1 cellular context compared by ENCODE assay signal in genomic region chr15:78979456-78980320, GRCh38.
TF ChIP-seq lines count a peak whose summit lies in the region.

No MANE protein-coding gene starts in this region.

TF ChIP-seq in K562, 482 proteins besides CTCF, POLR2A, EP300 and RAD21 (continued from another document and continues in another):
- peak; percentile 41; the same call in 1 of the 2 replicates for TF ChIP-seq DEAF1 (CRISPR knock-in tag; IDR thresholded peaks at IDR 0.05)
- no peak for TF ChIP-seq KLF13 (tag; IDR thresholded peaks at IDR 0.05; ENCODE audit: borderline replicate concordance, low read depth)
- TF ChIP-seq DACH1 (IDR thresholded peaks at IDR 0.05; ENCODE audit: partially characterized antibody), result no peak
- TF ChIP-seq ZNF696 (CRISPR knock-in tag; conservative IDR thresholded peaks at IDR 0.05), result no peak
- no peak for TF ChIP-seq ZC3H11A (IDR thresholded peaks at IDR 0.05; ENCODE audit: low read depth, low read length)
- TF ChIP-seq FOXO4 (CRISPR knock-in tag; IDR thresholded peaks at IDR 0.05), result no peak
- TF ChIP-seq RBM15 (IDR thresholded peaks at IDR 0.05; ENCODE audit: insufficient read depth, low read length), result no peak
- no peak for TF ChIP-seq EGR1 (conservative IDR thresholded peaks at IDR 0.05)
- peak; percentile 81 for TF ChIP-seq SMC3 (conservative IDR thresholded peaks at IDR 0.05; ENCODE audit: insufficient read depth, low read depth, low read length)
- TF ChIP-seq E2F1 (CRISPR knock-in tag; IDR thresholded peaks at IDR 0.05), result no peak
- TF ChIP-seq FUS (optimal IDR thresholded peaks at IDR 0.05; ENCODE audit: low read depth, low read length), result no peak
- TF ChIP-seq KDM1A (IDR thresholded peaks at IDR 0.05), result no peak
- TF ChIP-seq HIVEP1 (CRISPR knock-in tag; IDR thresholded peaks at IDR 0.05), result no peak
- no peak for TF ChIP-seq XRCC3 (IDR thresholded peaks at IDR 0.05)
- TF ChIP-seq RBM39 (optimal IDR thresholded peaks at IDR 0.05; ENCODE audit: low read depth, low read length), result no peak
- TF ChIP-seq GTF2E2 (tag; IDR thresholded peaks at IDR 0.05), result no peak
- no peak for TF ChIP-seq WHSC1 (IDR thresholded peaks at IDR 0.05; ENCODE audit: low read length)
- TF ChIP-seq CREB3L1 (IDR thresholded peaks at IDR 0.05; ENCODE audit: borderline replicate concordance, low read depth), result peak; percentile 44; the same call in 1 of the 2 replicates
- TF ChIP-seq ARID4B (CRISPR knock-in tag; IDR thresholded peaks at IDR 0.05), result no peak
- peak; percentile 70 for TF ChIP-seq USF1 (CRISPR knock-in tag; IDR thresholded peaks at IDR 0.05)
- TF ChIP-seq SIN3A (IDR thresholded peaks at IDR 0.05; ENCODE audit: borderline replicate concordance in 2 of 2, control insufficient read depth in 1 of 2, low read depth in 2 of 2, low read length in 2 of 2), result no peak
- no peak for TF ChIP-seq ZNF318 (IDR thresholded peaks at IDR 0.05; ENCODE audit: borderline replicate concordance in 1 of 2, low read depth in 1 of 2)
- no peak for TF ChIP-seq ATF4 (CRISPR knock-in tag; IDR thresholded peaks at IDR 0.05)
- 0 out of 2 replicates have a peak, but pooled peaks have one; percentile 22 for TF ChIP-seq RBFOX2 (IDR thresholded peaks at IDR 0.05; ENCODE audit: low read depth, low read length)
- no peak for TF ChIP-seq PRMT5 (CRISPR knock-in tag; IDR thresholded peaks at IDR 0.05)
- no peak for TF ChIP-seq ZFP36 (IDR thresholded peaks at IDR 0.05; ENCODE audit: low read depth, low read length, partially characterized antibody)
- no peak for TF ChIP-seq ZBTB1 (CRISPR knock-in tag; IDR thresholded peaks at IDR 0.05; ENCODE audit: borderline replicate concordance, low read depth)
- peak; percentile 71 for TF ChIP-seq CREM (IDR thresholded peaks at IDR 0.05; ENCODE audit: low read depth)
- TF ChIP-seq CEBPG (CRISPR knock-in tag; IDR thresholded peaks at IDR 0.05), result peak; percentile 28; the same call in 1 of the 2 replicates
- no peak for TF ChIP-seq CEBPG (tag; conservative IDR thresholded peaks at IDR 0.05 in 1 of 2, IDR thresholded peaks at IDR 0.05 in 1 of 2)
- TF ChIP-seq ZNF41 (CRISPR knock-in tag; conservative IDR thresholded peaks at IDR 0.05), result no peak
- TF ChIP-seq RBM34 (IDR thresholded peaks at IDR 0.05; ENCODE audit: borderline replicate concordance, insufficient read depth, low read length), result no peak
- peak; percentile 46 for TF ChIP-seq NEUROD1 (IDR thresholded peaks at IDR 0.05; ENCODE audit: borderline replicate concordance, low read depth, low read length, partially characterized antibody)
- no peak for TF ChIP-seq KAT8 (IDR thresholded peaks at IDR 0.05; ENCODE audit: low read depth)
- no peak for TF ChIP-seq CREB1 (IDR thresholded peaks at IDR 0.05)
- TF ChIP-seq CREB1 (CRISPR knock-in tag; IDR thresholded peaks at IDR 0.05), result 0 out of 2 replicates have a peak, but pooled peaks have one; percentile 21
- TF ChIP-seq ZNF324 (CRISPR knock-in tag; IDR thresholded peaks at IDR 0.05), result no peak
- no peak for TF ChIP-seq ZNF3 (CRISPR knock-in tag; IDR thresholded peaks at IDR 0.05)
- no peak for TF ChIP-seq NBN (IDR thresholded peaks at IDR 0.05; ENCODE audit: low read depth)
- no peak for TF ChIP-seq FOSL1 (tag; conservative IDR thresholded peaks at IDR 0.05)
- peak in 1 of 2 experiments; percentile 87; a peak in 2 of 4 replicates for TF ChIP-seq RCOR1 (IDR thresholded peaks at IDR 0.05; ENCODE audit: borderline replicate concordance in 1 of 2, low read depth in 2 of 2, low read length in 2 of 2)
- TF ChIP-seq NCOA1 (IDR thresholded peaks at IDR 0.05; ENCODE audit: low read depth), result no peak
- no peak for TF ChIP-seq SRSF1 (IDR thresholded peaks at IDR 0.05; ENCODE audit: low read depth, low read length)
